ENCODE assay signal across 1 cellular context in the genomic region with DNA sequence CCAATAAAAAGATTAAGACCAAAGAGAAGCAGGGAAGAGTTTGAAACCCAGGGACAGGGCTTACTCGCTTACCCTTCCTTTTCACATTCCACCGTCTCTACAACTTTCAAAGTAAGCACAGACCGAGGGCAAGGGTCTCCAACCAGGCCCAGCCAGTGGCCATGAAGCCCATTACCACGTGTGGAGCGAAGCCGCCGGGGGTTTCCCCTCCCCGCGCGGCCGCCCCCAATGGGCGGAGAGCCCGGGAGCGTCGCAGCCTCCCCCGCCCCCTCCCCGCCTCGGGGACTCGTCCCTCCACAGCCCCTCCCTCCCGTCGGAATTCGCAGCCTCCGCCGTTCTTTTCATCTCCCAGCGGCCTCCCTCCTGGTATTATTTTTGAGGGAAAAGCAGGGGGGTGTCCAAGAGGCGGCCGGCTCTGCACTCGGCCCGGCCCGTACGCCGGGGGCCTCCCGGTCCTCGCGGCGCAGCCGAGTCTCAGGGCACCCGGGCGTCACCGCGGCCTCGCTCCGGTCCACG.
A peak's percentile ranks its signal among the peaks of the same experiment; 100 is the strongest.
TF ChIP-seq lines count a peak whose summit lies in the region.

No MANE protein-coding gene starts in this region.

TF ChIP-seq in HepG2, 621 proteins besides CTCF, POLR2A, EP300 and RAD21 (continues in another document):
- TF ChIP-seq ZBTB40 (IDR thresholded peaks at IDR 0.05) (no peak), ZBTB40 (CRISPR knock-in tag; IDR thresholded peaks at IDR 0.05) (peak; percentile 68; the same call in 1 of the 2 replicates), ASH2L (IDR thresholded peaks at IDR 0.05; ENCODE audit: insufficient read length, low read depth, low read length) (peak; percentile 81), ESRRA (CRISPR knock-in tag; IDR thresholded peaks at IDR 0.05; ENCODE audit: low read depth) (no peak), ZNF446 (CRISPR knock-in tag; IDR thresholded peaks at IDR 0.05) (0 out of 2 replicates have a peak, but pooled peaks have one; percentile 55), FOXO1 (CRISPR knock-in tag; IDR thresholded peaks at IDR 0.05) (no peak), MEIS2 (CRISPR knock-in tag; IDR thresholded peaks at IDR 0.05) (0 out of 2 replicates have a peak, but pooled peaks have one; percentile 13), KLF12 (CRISPR knock-in tag; IDR thresholded peaks at IDR 0.05; ENCODE audit: borderline replicate concordance) (0 out of 2 replicates have a peak, but pooled peaks have one; percentile 15), PRMT3 (CRISPR knock-in tag; IDR thresholded peaks at IDR 0.05; ENCODE audit: borderline replicate concordance, low read depth) (no peak), SIN3A (IDR thresholded peaks at IDR 0.05; ENCODE audit: borderline replicate concordance, low read depth, low read length) (0 out of 2 replicates have a peak, but pooled peaks have one; percentile 44), KAT7 (CRISPR knock-in tag; IDR thresholded peaks at IDR 0.05; ENCODE audit: borderline replicate concordance) (no peak), MIXL1 (CRISPR knock-in tag; IDR thresholded peaks at IDR 0.05) (peak; percentile 28; the same call in 1 of the 2 replicates), HMG20A (CRISPR knock-in tag; IDR thresholded peaks at IDR 0.05; ENCODE audit: borderline replicate concordance) (no peak), ZNF616 (CRISPR knock-in tag; IDR thresholded peaks at IDR 0.05; ENCODE audit: low read depth) (peak; percentile 47; the same call in 1 of the 2 replicates), ZNF160 (CRISPR knock-in tag; IDR thresholded peaks at IDR 0.05) (no peak), YY1 (IDR thresholded peaks at IDR 0.05; ENCODE audit: insufficient read depth, insufficient replicate concordance, low read depth, low read length) (peak; percentile 26), AGO1 (IDR thresholded peaks at IDR 0.05; ENCODE audit: low read depth, low read length, poor library complexity, severe bottlenecking) (peak; percentile 5), MYC (CRISPR knock-in tag; IDR thresholded peaks at IDR 0.05; ENCODE audit: borderline replicate concordance) (peak; percentile 88), KDM1A (CRISPR knock-in tag; IDR thresholded peaks at IDR 0.05) (no peak), ZNF264 (CRISPR knock-in tag; IDR thresholded peaks at IDR 0.05) (no peak), ZC3H13 (CRISPR knock-in tag; IDR thresholded peaks at IDR 0.05) (0 out of 2 replicates have a peak, but pooled peaks have one; percentile 42), FOXK2 (IDR thresholded peaks at IDR 0.05) (no peak), HIC2 (CRISPR knock-in tag; IDR thresholded peaks at IDR 0.05; ENCODE audit: low read depth) (no peak), ZBTB7A (CRISPR knock-in tag; IDR thresholded peaks at IDR 0.05) (peak; percentile 76; the same call in 1 of the 2 replicates), KMT2A (CRISPR knock-in tag; IDR thresholded peaks at IDR 0.05) (peak; percentile 61), ZBTB20 (CRISPR knock-in tag; IDR thresholded peaks at IDR 0.05; ENCODE audit: borderline replicate concordance, low read depth) (peak; percentile 45; the same call in 1 of the 2 replicates), TCF12 (IDR thresholded peaks at IDR 0.05) (no peak), TCF12 (CRISPR knock-in tag; IDR thresholded peaks at IDR 0.05) (peak; percentile 69; the same call in 1 of the 2 replicates), SOX6 (IDR thresholded peaks at IDR 0.05) (no peak), SOX6 (CRISPR knock-in tag; IDR thresholded peaks at IDR 0.05) (no peak), HDAC2 (CRISPR knock-in tag; IDR thresholded peaks at IDR 0.05) (peak; percentile 33; the same call in 1 of the 2 replicates), TEAD3 (CRISPR knock-in tag; optimal IDR thresholded peaks at IDR 0.05; ENCODE audit: borderline replicate concordance) (peak; percentile 84), ZFX (CRISPR knock-in tag; IDR thresholded peaks at IDR 0.05; ENCODE audit: low read depth) (no peak), GATAD2A (CRISPR knock-in tag; IDR thresholded peaks at IDR 0.05) (no peak), MTF2 (CRISPR knock-in tag; IDR thresholded peaks at IDR 0.05; ENCODE audit: borderline replicate concordance) (no peak), MAZ (IDR thresholded peaks at IDR 0.05; ENCODE audit: borderline replicate concordance, low read depth, low read length) (peak; percentile 95; the same call in 1 of the 2 replicates), MAZ (CRISPR knock-in tag; IDR thresholded peaks at IDR 0.05; ENCODE audit: low read depth) (peak; percentile 59; the same call in 1 of the 2 replicates), PATZ1 (CRISPR knock-in tag; IDR thresholded peaks at IDR 0.05) (peak; percentile 91)
- TF ChIP-seq, protein P1, sequence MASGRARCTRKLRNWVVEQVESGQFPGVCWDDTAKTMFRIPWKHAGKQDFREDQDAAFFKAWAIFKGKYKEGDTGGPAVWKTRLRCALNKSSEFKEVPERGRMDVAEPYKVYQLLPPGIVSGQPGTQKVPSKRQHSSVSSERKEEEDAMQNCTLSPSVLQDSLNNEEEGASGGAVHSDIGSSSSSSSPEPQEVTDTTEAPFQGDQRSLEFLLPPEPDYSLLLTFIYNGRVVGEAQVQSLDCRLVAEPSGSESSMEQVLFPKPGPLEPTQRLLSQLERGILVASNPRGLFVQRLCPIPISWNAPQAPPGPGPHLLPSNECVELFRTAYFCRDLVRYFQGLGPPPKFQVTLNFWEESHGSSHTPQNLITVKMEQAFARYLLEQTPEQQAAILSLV (CRISPR knock-in tag; IDR thresholded peaks at IDR 0.05; ENCODE audit: borderline replicate concordance): peak; percentile 17; the same call in 1 of the 2 replicates
- TF ChIP-seq, protein P2, sequence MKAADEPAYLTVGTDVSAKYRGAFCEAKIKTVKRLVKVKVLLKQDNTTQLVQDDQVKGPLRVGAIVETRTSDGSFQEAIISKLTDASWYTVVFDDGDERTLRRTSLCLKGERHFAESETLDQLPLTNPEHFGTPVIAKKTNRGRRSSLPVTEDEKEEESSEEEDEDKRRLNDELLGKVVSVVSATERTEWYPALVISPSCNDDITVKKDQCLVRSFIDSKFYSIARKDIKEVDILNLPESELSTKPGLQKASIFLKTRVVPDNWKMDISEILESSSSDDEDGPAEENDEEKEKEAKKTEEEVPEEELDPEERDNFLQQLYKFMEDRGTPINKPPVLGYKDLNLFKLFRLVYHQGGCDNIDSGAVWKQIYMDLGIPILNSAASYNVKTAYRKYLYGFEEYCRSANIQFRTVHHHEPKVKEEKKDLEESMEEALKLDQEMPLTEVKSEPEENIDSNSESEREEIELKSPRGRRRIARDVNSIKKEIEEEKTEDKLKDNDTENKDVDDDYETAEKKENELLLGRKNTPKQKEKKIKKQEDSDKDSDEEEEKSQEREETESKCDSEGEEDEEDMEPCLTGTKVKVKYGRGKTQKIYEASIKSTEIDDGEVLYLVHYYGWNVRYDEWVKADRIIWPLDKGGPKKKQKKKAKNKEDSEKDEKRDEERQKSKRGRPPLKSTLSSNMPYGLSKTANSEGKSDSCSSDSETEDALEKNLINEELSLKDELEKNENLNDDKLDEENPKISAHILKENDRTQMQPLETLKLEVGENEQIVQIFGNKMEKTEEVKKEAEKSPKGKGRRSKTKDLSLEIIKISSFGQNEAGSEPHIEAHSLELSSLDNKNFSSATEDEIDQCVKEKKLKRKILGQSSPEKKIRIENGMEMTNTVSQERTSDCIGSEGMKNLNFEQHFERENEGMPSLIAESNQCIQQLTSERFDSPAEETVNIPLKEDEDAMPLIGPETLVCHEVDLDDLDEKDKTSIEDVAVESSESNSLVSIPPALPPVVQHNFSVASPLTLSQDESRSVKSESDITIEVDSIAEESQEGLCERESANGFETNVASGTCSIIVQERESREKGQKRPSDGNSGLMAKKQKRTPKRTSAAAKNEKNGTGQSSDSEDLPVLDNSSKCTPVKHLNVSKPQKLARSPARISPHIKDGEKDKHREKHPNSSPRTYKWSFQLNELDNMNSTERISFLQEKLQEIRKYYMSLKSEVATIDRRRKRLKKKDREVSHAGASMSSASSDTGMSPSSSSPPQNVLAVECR (CRISPR knock-in tag; IDR thresholded peaks at IDR 0.05; ENCODE audit: borderline replicate concordance): no peak
- TF ChIP-seq, protein P3, sequence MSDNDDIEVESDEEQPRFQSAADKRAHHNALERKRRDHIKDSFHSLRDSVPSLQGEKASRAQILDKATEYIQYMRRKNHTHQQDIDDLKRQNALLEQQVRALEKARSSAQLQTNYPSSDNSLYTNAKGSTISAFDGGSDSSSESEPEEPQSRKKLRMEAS (IDR thresholded peaks at IDR 0.05): peak; percentile 92
- TF ChIP-seq, protein P4, sequence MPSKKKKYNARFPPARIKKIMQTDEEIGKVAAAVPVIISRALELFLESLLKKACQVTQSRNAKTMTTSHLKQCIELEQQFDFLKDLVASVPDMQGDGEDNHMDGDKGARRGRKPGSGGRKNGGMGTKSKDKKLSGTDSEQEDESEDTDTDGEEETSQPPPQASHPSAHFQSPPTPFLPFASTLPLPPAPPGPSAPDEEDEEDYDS (CRISPR knock-in tag; IDR thresholded peaks at IDR 0.05): no peak; the same call in 1 of the 2 replicates
